In the genomic region with DNA sequence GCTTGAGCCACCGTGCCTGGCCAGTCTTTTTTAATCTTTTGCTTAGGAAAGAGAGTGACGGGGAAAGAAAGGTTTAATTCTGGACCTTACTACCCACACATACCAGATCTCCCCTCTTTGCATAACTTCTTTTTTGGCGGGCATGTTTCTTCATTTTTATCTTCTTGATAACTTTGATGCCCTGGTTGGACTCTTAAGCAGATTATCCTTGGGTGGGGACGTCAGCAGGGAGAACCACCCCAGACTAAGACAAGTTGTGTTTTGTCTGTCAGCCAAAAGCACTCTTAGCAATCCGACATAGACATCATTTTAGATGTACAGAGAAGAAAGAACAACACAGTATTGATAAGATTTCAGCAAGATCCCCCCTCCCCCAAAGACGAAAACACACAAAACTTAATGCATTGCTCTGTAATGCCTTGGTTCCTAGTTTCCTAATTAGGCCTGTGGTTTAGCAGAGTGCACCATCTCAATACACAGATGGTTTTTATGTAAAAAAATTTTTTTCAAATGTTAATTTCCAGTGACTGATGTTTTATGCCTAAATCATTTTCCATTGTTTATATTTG, we compare ENCODE assay signal across 10 cellular contexts.
DNase-seq lines count a peak whose midpoint lies in the region; ATAC-seq and TF ChIP-seq lines count a peak whose summit lies in the region.
"Had no signal": no experiment of that assay in that cellular context is flagged by ENCODE, and none has a peak within 500 bp of the region (broad histone marks: within the 10 kb centered on the region; RNA-seq: fewer than 3 reads in every experiment).

No MANE protein-coding gene starts in this region.

- H3K27ac ChIP-seq in BLaER1 (peak overlapping the region; percentile 77), HUES48 (ENCODE audit: low read depth, low read length) (peak overlapping the region; percentile 69), esophagus squamous epithelium (peak overlapping the region in 3 of 4 donors; percentile 35 to 88 (median 87))
- H3K27ac ChIP-seq: vagina had no signal

- intact Hi-C loops in esophagus squamous epithelium (cut with DNase I): no loop called here

- H3K36me3 ChIP-seq in BLaER1: peaks cover 70% of the 10 kb centered on the region
- H3K36me3 ChIP-seq in HUES48 (ENCODE audit: control insufficient read depth, insufficient read depth, low read length): no peaks in the 10 kb centered on the region
- no peaks in the 10 kb centered on the region for H3K36me3 ChIP-seq in esophagus squamous epithelium
- H3K36me3 ChIP-seq: vagina had no signal

- peak; percentile 39 for ATAC-seq in GM19035 (IDR thresholded peaks at IDR 0.05; ENCODE audit: unreplicated experiment)

- peaks cover 100% of the 10 kb centered on the region for H4K20me1 ChIP-seq in BLaER1

- H3K4me3 ChIP-seq in BLaER1: peak overlapping the region; percentile 47; the same call in 1 of the 2 replicates
- no peak overlapping the region for H3K4me3 ChIP-seq in HUES48 (ENCODE audit: low read depth, low read length)
- peak overlapping the region in 2 of 4 donors; percentile 15 to 24 for H3K4me3 ChIP-seq in esophagus squamous epithelium
- H3K4me3 ChIP-seq: vagina had no signal

- H3K4me1 ChIP-seq in BLaER1 (peaks cover 94% of the 10 kb centered on the region), HUES48 (ENCODE audit: control insufficient read depth, insufficient read depth, low read length) (peaks cover 17% of the 10 kb centered on the region), esophagus squamous epithelium (peaks cover 8 to 48% (median 9%) of the 10 kb centered on the region in 3 donors)

- TF ChIP-seq POLR2A in esophagus squamous epithelium (IDR thresholded peaks at IDR 0.05): no peak

- 65 to 79% methylated on average over 6 of the region's 6 CpGs for WGBS in esophagus squamous epithelium, 2 donors

- peak overlapping the region; percentile 67 for H3K9ac ChIP-seq in BLaER1
- H3K9ac ChIP-seq in HUES48 (ENCODE audit: low read depth, low read length): no peak overlapping the region

- TF ChIP-seq CTCF in esophagus squamous epithelium (IDR thresholded peaks at IDR 0.05): no peak

- no peaks in the 10 kb centered on the region for H3K9me3 ChIP-seq in BLaER1
- H3K9me3 ChIP-seq in HUES48 (ENCODE audit: control insufficient read depth, insufficient read depth, low read length): no peaks in the 10 kb centered on the region
- no peaks in the 10 kb centered on the region for H3K9me3 ChIP-seq in esophagus squamous epithelium
- H3K9me3 ChIP-seq: vagina had no signal

- H3K4me2 ChIP-seq in BLaER1: peak overlapping the region; percentile 75

- H3K27me3 ChIP-seq in BLaER1: no peaks in the 10 kb centered on the region
- no peaks in the 10 kb centered on the region for H3K27me3 ChIP-seq in HUES48 (ENCODE audit: control insufficient read depth, insufficient read depth, low read length)
- H3K27me3 ChIP-seq in esophagus squamous epithelium: no peaks in the 10 kb centered on the region
- H3K27me3 ChIP-seq: vagina had no signal

- no peak for DNase-seq in esophagus squamous epithelium (lab: John Stamatoyannopoulos, UW)
- no peak for DNase-seq in KG1 (lab: John Stamatoyannopoulos, UW)
- DNase-seq in NCI-H345 treated with DMSO at 0.1 percent for 48 hours (lab: John Stamatoyannopoulos, UW; ENCODE audit: unreplicated experiment): no peak
- no peak for DNase-seq in C1 segment of cervical spinal cord (lab: John Stamatoyannopoulos, UW)
- no peak for DNase-seq in activated gamma-delta T cell (lab: John Stamatoyannopoulos, UW)
- DNase-seq: activated CD8-positive, alpha-beta memory T cell treated with anti-CD3 and anti-CD28 coated beads, Interleukin-2, amount 50 U/mL, for 48 hours had no signal
